Comparison of ENCODE assay signal across 23 cellular contexts in the genomic region with DNA sequence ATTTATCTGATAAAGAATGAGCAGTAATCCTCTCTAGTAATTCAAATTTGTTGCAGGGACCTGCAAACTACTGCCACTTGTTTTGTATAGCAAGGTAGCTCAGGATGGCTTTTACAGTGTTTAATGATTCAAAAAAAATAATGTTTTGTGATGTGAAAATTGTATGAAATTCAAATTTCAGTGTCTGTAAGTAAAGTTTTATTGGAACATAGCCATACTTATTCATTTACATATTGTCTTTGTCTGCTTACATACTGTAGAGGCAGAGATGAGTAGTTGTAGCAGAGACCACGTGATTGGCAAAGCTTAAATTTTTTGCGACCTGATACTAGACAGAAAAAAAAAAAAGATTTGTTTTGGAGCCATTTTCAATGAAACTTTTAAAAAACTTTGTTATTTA. TPM values are rescaled to one million over a fixed set of nuclear protein-coding genes. Genes with fewer than 3 reads are reported as not detected.
A peak's percentile ranks its signal among the peaks of the same experiment; 100 is the strongest.
DNase-seq lines count a peak whose midpoint lies in the region; ATAC-seq and TF ChIP-seq lines count a peak whose summit lies in the region.
"Had no signal": no experiment of that assay in that cellular context is flagged by ENCODE, and none has a peak within 500 bp of the region (broad histone marks: within the 10 kb centered on the region; RNA-seq: fewer than 3 reads in every experiment).

No MANE protein-coding gene starts in this region.

- peaks cover 100% of the 10 kb centered on the region for H3K4me1 ChIP-seq in left ventricle myocardium inferior

- peaks cover 57 to 93% (median 84%) of the 10 kb centered on the region in 3 donors for H3K4me1 Mint-ChIP-seq in naive B cell

- no peak overlapping the region for H3K27ac ChIP-seq in left ventricle myocardium inferior (replicated peaks)
- H3K27ac ChIP-seq: parathyroid adenoma had no signal

- peak overlapping the region in 4 of 6 donors; percentile 29 to 68 (median 38) for H3K27ac Mint-ChIP-seq in naive B cell
- H3K27ac Mint-ChIP-seq: WTC11 had no signal

- peak; percentile 49 for ATAC-seq in GM18867 (IDR thresholded peaks at IDR 0.05; ENCODE audit: unreplicated experiment)
- peak; percentile 43 for ATAC-seq in GM21576 (IDR thresholded peaks at IDR 0.05; ENCODE audit: unreplicated experiment)
- ATAC-seq in HG03565 (IDR thresholded peaks at IDR 0.05; ENCODE audit: unreplicated experiment), result peak; percentile 33
- peak in 1 of 2 donors; percentile 25 for ATAC-seq in naive B cell (ENCODE audit: low read depth in 2 of 2)
- ATAC-seq: esophagus mucosa, left lobe of liver, WTC11 had no signal

- H3K36me3 Mint-ChIP-seq in naive B cell, result no peaks in the 10 kb centered on the region
- H3K36me3 Mint-ChIP-seq: WTC11 had no signal

- no peaks in the 10 kb centered on the region for H3K27me3 ChIP-seq in left ventricle myocardium inferior (ENCODE audit: low read depth)
- H3K27me3 ChIP-seq: tibial artery had no signal

- peak overlapping the region in 2 of 8 donors; percentile 0 to 23 for H3K4me3 Mint-ChIP-seq in naive B cell
- H3K4me3 Mint-ChIP-seq: WTC11 had no signal

- intact Hi-C loops in left ventricle myocardium inferior (cut with micrococcal nuclease), result loop anchor here (10.0 kb wide), 1 partner anchor 58 kb away; no protein-coding TSS in a partner anchor

- TF ChIP-seq CTCF in left ventricle myocardium inferior (IDR thresholded peaks at IDR 0.05; ENCODE audit: borderline replicate concordance), result no peak

- no peak overlapping the region for H3K4me3 ChIP-seq in left ventricle myocardium inferior
- H3K4me3 ChIP-seq: tibial artery had no signal

- POLR2A ChIA-PET in HEK293T (lab: Yijun Ruan, JAX), result interaction anchor here (0.7 kb wide), 1 partner anchor 71 kb away, joined by 3 read pairs; no protein-coding TSS in a partner anchor

- no peaks in the 10 kb centered on the region for H3K9me3 ChIP-seq in left ventricle myocardium inferior (replicated peaks)
- H3K9me3 ChIP-seq: Caco-2, tibial artery had no signal

- DNase-seq in naive B cell (no peak), retina (no peak), NCI-H69 (lab: John Stamatoyannopoulos, UW) (no peak), left ventricle myocardium inferior (no peak), HEK293T (ENCODE audit: extremely low spot score) (no peak)
- DNase-seq: activated effector memory CD4-positive, alpha-beta T cell treated with Interleukin-2 at 50 U/mL for 16 hours; amygdala; Caco-2; central memory CD4-positive, alpha-beta T cell; EL; MM.1S; NCI-H1694 treated with DMSO at 0.1 percent for 48 hours; SHP77; stimulated activated CD4-positive, alpha-beta T cell treated with anti-CD3 and anti-CD28 coated beads, Interleukin-4, amount 100 ng/mL, for 24 hours; tibial artery had no signal

- no peaks in the 10 kb centered on the region for H3K9me3 Mint-ChIP-seq in naive B cell
- H3K9me3 Mint-ChIP-seq: WTC11 had no signal

- no peaks in the 10 kb centered on the region for H3K36me3 ChIP-seq in left ventricle myocardium inferior
- H3K36me3 ChIP-seq: tibial artery had no signal

- no peaks in the 10 kb centered on the region for H3K27me3 Mint-ChIP-seq in naive B cell

- CTCF ChIA-PET in HEK293T (lab: Yijun Ruan, JAX), result no interaction called here

TF ChIP-seq in HEK293T, 16 proteins besides CTCF, POLR2A, EP300 and RAD21:
- no peak for TF ChIP-seq TARDBP (IDR thresholded peaks at IDR 0.05)
- TF ChIP-seq FOXM1 (IDR thresholded peaks at IDR 0.05; ENCODE audit: borderline replicate concordance), result no peak
- no peak for TF ChIP-seq FOXA1 (IDR thresholded peaks at IDR 0.05)
- TF ChIP-seq L3MBTL2 (conservative IDR thresholded peaks at IDR 0.05), result no peak
- no peak for TF ChIP-seq ZNF384 (IDR thresholded peaks at IDR 0.05)
- no peak for TF ChIP-seq ARNT (IDR thresholded peaks at IDR 0.05)
- no peak for TF ChIP-seq ELF4 (IDR thresholded peaks at IDR 0.05)
- no peak for TF ChIP-seq SP1 (IDR thresholded peaks at IDR 0.05)
- TF ChIP-seq, protein P1, sequence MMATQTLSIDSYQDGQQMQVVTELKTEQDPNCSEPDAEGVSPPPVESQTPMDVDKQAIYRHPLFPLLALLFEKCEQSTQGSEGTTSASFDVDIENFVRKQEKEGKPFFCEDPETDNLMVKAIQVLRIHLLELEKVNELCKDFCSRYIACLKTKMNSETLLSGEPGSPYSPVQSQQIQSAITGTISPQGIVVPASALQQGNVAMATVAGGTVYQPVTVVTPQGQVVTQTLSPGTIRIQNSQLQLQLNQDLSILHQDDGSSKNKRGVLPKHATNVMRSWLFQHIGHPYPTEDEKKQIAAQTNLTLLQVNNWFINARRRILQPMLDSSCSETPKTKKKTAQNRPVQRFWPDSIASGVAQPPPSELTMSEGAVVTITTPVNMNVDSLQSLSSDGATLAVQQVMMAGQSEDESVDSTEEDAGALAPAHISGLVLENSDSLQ (IDR thresholded peaks at IDR 0.05), result no peak
- TF ChIP-seq CTBP1 (IDR thresholded peaks at IDR 0.05; ENCODE audit: borderline replicate concordance), result no peak
- TF ChIP-seq HDGF (IDR thresholded peaks at IDR 0.05; ENCODE audit: borderline replicate concordance), result no peak
- TF ChIP-seq BHLHE40 (IDR thresholded peaks at IDR 0.05; ENCODE audit: borderline replicate concordance), result no peak
- TF ChIP-seq LEF1 (IDR thresholded peaks at IDR 0.05; ENCODE audit: borderline replicate concordance), result no peak
- no peak for TF ChIP-seq NFRKB (IDR thresholded peaks at IDR 0.05)

RNA-seq across cellular contexts. Expression of a gene that starts 6.5 kb away (rescaled TPM):
- under 1 TPM in 4 of 6 donors, not detected in 2; 0.17 to 0.98 (median 0.67) TPM for polyA plus RNA-seq in naive B cell (ENCODE audit: low read depth in 6 of 6)
- 0.47 TPM for total RNA-seq in left ventricle myocardium inferior
- total RNA-seq: esophagus mucosa, skeletal muscle tissue, WTC11 had no signal

RNA-seq across cellular contexts. Expression of a gene that starts 7.6 kb away (rescaled TPM):
- polyA plus RNA-seq in naive B cell (ENCODE audit: low read depth in 6 of 6), result 10 to 100 TPM; 40.0 to 68.7 (median 51.8) TPM
- 52.1 TPM for total RNA-seq in left ventricle myocardium inferior
